In the genomic region with DNA sequence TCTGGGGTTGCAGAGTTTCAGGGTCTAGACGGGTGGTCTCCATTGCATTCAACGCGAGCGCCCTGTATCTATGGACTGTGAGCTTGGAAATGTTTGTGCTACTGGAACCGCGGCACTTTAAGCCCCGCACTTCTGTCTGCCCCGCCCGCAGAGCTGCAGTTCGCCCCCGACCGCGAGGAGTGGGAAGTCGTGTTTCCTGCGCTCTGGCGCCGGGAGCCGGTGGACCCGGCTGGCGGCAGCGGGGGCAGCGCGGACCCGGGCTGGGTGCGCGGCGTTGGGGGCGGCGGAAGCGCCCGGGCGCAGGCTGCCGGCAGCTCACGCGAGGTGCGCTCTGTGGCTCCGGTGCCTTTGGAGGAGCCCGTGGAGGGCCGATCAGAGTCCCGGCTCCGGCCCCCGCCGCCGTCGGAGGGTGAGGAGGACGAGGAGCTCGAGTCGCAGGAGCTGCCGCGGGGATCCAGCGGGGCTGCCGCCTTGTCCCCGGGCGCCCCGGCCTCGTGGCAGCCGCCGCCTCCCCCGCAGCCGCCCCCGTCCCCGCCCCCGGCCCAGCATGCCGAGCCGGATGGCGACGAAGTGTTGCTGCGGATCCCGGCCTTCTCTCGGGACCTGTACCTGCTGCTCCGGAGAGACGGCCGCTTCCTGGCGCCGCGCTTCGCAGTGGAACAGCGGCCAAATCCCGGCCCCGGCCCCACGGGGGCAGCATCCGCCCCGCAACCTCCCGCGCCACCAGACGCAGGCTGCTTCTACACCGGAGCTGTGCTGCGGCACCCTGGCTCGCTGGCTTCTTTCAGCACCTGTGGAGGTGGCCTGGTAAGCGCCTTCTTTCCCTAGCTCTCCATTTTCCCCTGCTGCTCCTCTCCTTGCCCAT, we compare ENCODE assay signal across 9 cellular contexts. TPM values are rescaled to one million over a fixed set of nuclear protein-coding genes. Genes with fewer than 3 reads are reported as not detected.
DNase-seq lines count a peak whose midpoint lies in the region; ATAC-seq, FAIRE-seq and TF ChIP-seq lines count a peak whose summit lies in the region.
"Had no signal": no experiment of that assay in that cellular context is flagged by ENCODE, and none has a peak within 500 bp of the region (broad histone marks: within the 10 kb centered on the region; RNA-seq: fewer than 3 reads in every experiment).

No MANE protein-coding gene starts in this region.

- peaks cover 18% of the 10 kb centered on the region for H3K27me3 ChIP-seq in HAP-1 (ENCODE audit: low read depth)
- H3K27me3 ChIP-seq in endothelial cell of umbilical vein (ENCODE audit: control insufficient read depth in 2 of 2, insufficient read depth in 2 of 2, low read length in 2 of 2): peaks cover 32 to 54% of the 10 kb centered on the region in 2 experiments
- peaks cover 3% of the 10 kb centered on the region for H3K27me3 ChIP-seq in muscle layer of duodenum (ENCODE audit: low read depth, low read length)

- FAIRE-seq in endothelial cell of umbilical vein (lab: Jason Lieb, UNC): no peak

- peak overlapping the region; percentile 18 for H2AFZ ChIP-seq in endothelial cell of umbilical vein (ENCODE audit: low read depth, low read length)

- no peaks in the 10 kb centered on the region for H3K36me3 ChIP-seq in HAP-1 (replicated peaks)
- no peaks in the 10 kb centered on the region for H3K36me3 ChIP-seq in endothelial cell of umbilical vein (ENCODE audit: control insufficient read depth in 2 of 2, extremely low read depth in 1 of 2, insufficient read depth in 2 of 2, low read length in 2 of 2)
- H3K36me3 ChIP-seq in muscle layer of duodenum (ENCODE audit: control insufficient read depth in 1 of 2, insufficient read depth in 2 of 2, low read length in 2 of 2): no peaks in the 10 kb centered on the region

- CTCF ChIA-PET in RWPE1 (lab: Yijun Ruan, JAX): interaction anchor here (0.6 to 0.7 kb wide), 3 partner anchors 26 to 622 kb away, joined by 3 to 5 read pairs (median 4); no protein-coding TSS in a partner anchor
- CTCF ChIA-PET in endothelial cell of umbilical vein (lab: Charles Lee): interaction anchor here (0.7 to 3.3 kb wide), 6 partner anchors 15 to 555 kb away, joined by 3 to 8 read pairs (median 5); no protein-coding TSS in a partner anchor

- H3K4me2 ChIP-seq in endothelial cell of umbilical vein (ENCODE audit: insufficient read depth, low read length): peak overlapping the region; percentile 54

- H3K4me1 ChIP-seq in HAP-1 (no peaks in the 10 kb centered on the region), endothelial cell of umbilical vein (ENCODE audit: control insufficient read depth, extremely low read depth, insufficient read depth, low read length) (peaks cover 10% of the 10 kb centered on the region), muscle layer of duodenum (ENCODE audit: control insufficient read depth in 1 of 2, insufficient read depth in 2 of 2, low read length in 2 of 2) (peaks cover 0 to 18% of the 10 kb centered on the region in 2 donors)

- H3K4me3 ChIP-seq in HAP-1 (peak overlapping the region; percentile 14), endothelial cell of umbilical vein (replicated peaks in 1 of 3; ENCODE audit: insufficient read depth in 1 of 3, low read depth in 1 of 3, low read length in 3 of 3) (peak overlapping the region; percentile 21 to 41 (median 22)), muscle layer of duodenum (ENCODE audit: low read depth in 1 of 2, low read length in 2 of 2) (peak overlapping the region; percentile 67 to 70)

- peak; percentile 72 for DNase-seq in ELF-1 (ENCODE audit: low read depth, low spot score)
- peak; percentile 10 to 67 for DNase-seq in HAP-1 (ENCODE audit: low spot score in 2 of 2)
- DNase-seq in RWPE1 (ENCODE audit: low spot score): peak; percentile 27
- DNase-seq in endothelial cell of umbilical vein (ENCODE audit: low read depth, low spot score): peak; percentile 10
- no peak for DNase-seq in NCI-H774 (lab: John Stamatoyannopoulos, UW)
- DNase-seq in middle frontal gyrus (ENCODE audit: extremely low spot score, low spot score): no peak

- no peak for ATAC-seq in GM18861 (IDR thresholded peaks at IDR 0.05; ENCODE audit: unreplicated experiment)

- intact Hi-C loops in endothelial cell of umbilical vein (cut with micrococcal nuclease): loop anchor here (2.0 to 5.0 kb wide), 3 partner anchors 201 to 556 kb away; no protein-coding TSS in a partner anchor

- BruUV-seq in endothelial cell of umbilical vein (replicated peaks; lab: Mats Ljungman, UMichigan): no TSS peak

- no peaks in the 10 kb centered on the region for H4K20me1 ChIP-seq in endothelial cell of umbilical vein (replicated peaks; ENCODE audit: control insufficient read depth, extremely low read depth, insufficient read depth, low read length)

- TF ChIP-seq CTCF in RWPE1 (conservative IDR thresholded peaks at IDR 0.05; ENCODE audit: low read depth) (no peak), endothelial cell of umbilical vein (IDR thresholded peaks at IDR 0.05; ENCODE audit: extremely low read depth in 1 of 2, insufficient read depth in 1 of 2, low read depth in 1 of 2, low read length in 2 of 2) (peak; percentile 14 to 42)

- no peak for TF ChIP-seq POLR2A in endothelial cell of umbilical vein (IDR thresholded peaks at IDR 0.05; ENCODE audit: low read depth, low read length)

- POLR2A ChIA-PET in RWPE1 (lab: Yijun Ruan, JAX; ENCODE audit: low non-redundant PET): no interaction called here
- POLR2A ChIA-PET in endothelial cell of umbilical vein (lab: Charles Lee): no interaction called here

- H3K27ac ChIP-seq in RWPE1: no peak overlapping the region
- H3K27ac ChIP-seq in endothelial cell of umbilical vein (ENCODE audit: insufficient read depth, low read depth, low read length): no peak overlapping the region
- H3K27ac ChIP-seq in muscle layer of duodenum (ENCODE audit: low read length): no peak overlapping the region

- in situ Hi-C loops in HAP-1 (cut with MboI; ENCODE audit: low sequenced_read_pairs): no loop called here

- H3K9ac ChIP-seq in endothelial cell of umbilical vein (replicated peaks; ENCODE audit: extremely low read depth, insufficient read depth, low read length): no peak overlapping the region

- no peaks in the 10 kb centered on the region for H3K9me1 ChIP-seq in endothelial cell of umbilical vein (replicated peaks; ENCODE audit: control insufficient read depth, extremely low read depth, insufficient read depth, low read length)

- H3K9me3 ChIP-seq in HAP-1: no peaks in the 10 kb centered on the region
- no peaks in the 10 kb centered on the region for H3K9me3 ChIP-seq in endothelial cell of umbilical vein (replicated peaks; ENCODE audit: control insufficient read depth, insufficient read depth, low read length)
- no peaks in the 10 kb centered on the region for H3K9me3 ChIP-seq in muscle layer of duodenum (ENCODE audit: control insufficient read depth in 1 of 2, low read length in 2 of 2)

- dilution Hi-C loops in endothelial cell of umbilical vein (cut with MboI; ENCODE audit: extremely low pct_ligation_motif_present, low sequenced_read_pairs): no loop called here

- H3K79me2 ChIP-seq in endothelial cell of umbilical vein (ENCODE audit: control insufficient read depth, insufficient read depth, low read length): no peaks in the 10 kb centered on the region

TF ChIP-seq in endothelial cell of umbilical vein, 7 proteins besides CTCF, POLR2A, EP300 and RAD21:
- TF ChIP-seq FOS (IDR thresholded peaks at IDR 0.05; ENCODE audit: borderline replicate concordance, insufficient read depth, low read length) (no peak), EZH2 (IDR thresholded peaks at IDR 0.05; ENCODE audit: borderline replicate concordance, low read depth, low read length, severe bottlenecking) (peak; percentile 82), MYC (IDR thresholded peaks at IDR 0.05; ENCODE audit: low read depth, low read length) (no peak), POLR2AphosphoS5 (IDR thresholded peaks at IDR 0.05; ENCODE audit: insufficient read depth, low read depth, low read length) (no peak)
- TF ChIP-seq, protein P1, sequence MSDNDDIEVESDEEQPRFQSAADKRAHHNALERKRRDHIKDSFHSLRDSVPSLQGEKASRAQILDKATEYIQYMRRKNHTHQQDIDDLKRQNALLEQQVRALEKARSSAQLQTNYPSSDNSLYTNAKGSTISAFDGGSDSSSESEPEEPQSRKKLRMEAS (IDR thresholded peaks at IDR 0.05; ENCODE audit: insufficient read depth, insufficient read length): no peak
TF ChIP-seq in endothelial cell of umbilical vein: peak in this region for 1.

RNA-seq across cellular contexts. Expression of a gene that starts 1.1 kb away (rescaled TPM):
- not detected in 2 replicates for total RNA-seq in endothelial cell of umbilical vein
- polyA plus RNA-seq in endothelial cell of umbilical vein: not detected in 2 replicates
- polyA plus RNA-seq in endothelial cell of umbilical vein (2011; cell fraction: cytosol; rRNA removed): not detected in 2 replicates
- polyA plus RNA-seq in endothelial cell of umbilical vein (2011; cell fraction: nucleus; rRNA removed): not detected in 2 replicates
- not detected in 2 replicates for polyA plus RNA-seq in endothelial cell of umbilical vein (2012)
- not detected in 2 replicates for polyA minus RNA-seq in endothelial cell of umbilical vein
- polyA minus RNA-seq in endothelial cell of umbilical vein (2011; cell fraction: cytosol; rRNA and poly(A)+ RNA removed): not detected
- polyA minus RNA-seq in endothelial cell of umbilical vein (2011; cell fraction: nucleus; rRNA and poly(A)+ RNA removed): not detected in 2 replicates
- total RNA-seq: RPMI7951 had no signal

Comparison
In these comparisons a context has a peak if more than half of its experiments do, and no peak if none do; other contexts are left out.
1. DNase-seq: peak in ELF-1 (single experiment), HAP-1 (2 of 2), RWPE1 (single experiment) and endothelial cell of umbilical vein (single experiment); none in NCI-H774 (single experiment) and middle frontal gyrus (single experiment).
2. H3K4me3 ChIP-seq: peak in every context shown above with its lines; median percentile 68 in muscle layer of duodenum; 22 in endothelial cell of umbilical vein; 14 in HAP-1.